In genomic region chr16:85171809-85172464, GRCh38 we compare ENCODE assay signal across 11 cellular contexts. TPM values are rescaled to one million over a fixed set of nuclear protein-coding genes. Genes with fewer than 3 reads are reported as not detected.
DNase-seq lines count a peak whose midpoint lies in the region; ATAC-seq and TF ChIP-seq lines count a peak whose summit lies in the region.
"Had no signal": no experiment of that assay in that cellular context is flagged by ENCODE, and none has a peak within 500 bp of the region (broad histone marks: within the 10 kb centered on the region; RNA-seq: fewer than 3 reads in every experiment).

No MANE protein-coding gene starts in this region.

- H3K4me3 ChIP-seq in SK-N-MC (peak overlapping the region; percentile 76), fibroblast of mammary gland (ENCODE audit: control insufficient read depth, low read depth, low read length) (peak overlapping the region; percentile 69)

- H3K27ac Mint-ChIP-seq in osteocyte (ENCODE audit: unreplicated experiment), result peak overlapping the region; percentile 27
- H3K27ac Mint-ChIP-seq: immature natural killer cell had no signal

- no peaks in the 10 kb centered on the region for H3K36me3 Mint-ChIP-seq in osteocyte (ENCODE audit: unreplicated experiment)
- H3K36me3 Mint-ChIP-seq: immature natural killer cell had no signal

- H3K9me3 ChIP-seq in SK-N-MC (ENCODE audit: low read depth, low read length), result no peaks in the 10 kb centered on the region

- peaks cover 55% of the 10 kb centered on the region for H3K4me1 Mint-ChIP-seq in osteocyte (ENCODE audit: unreplicated experiment)
- H3K4me1 Mint-ChIP-seq: immature natural killer cell had no signal

- TF ChIP-seq CTCF in fibroblast of mammary gland (conservative IDR thresholded peaks at IDR 0.05; ENCODE audit: control insufficient read depth, insufficient read depth, low read depth, low read length) (no peak), osteocyte (IDR thresholded peaks at IDR 0.05) (no peak)

- H3K27ac ChIP-seq in SK-N-MC, result no peak overlapping the region

- peak overlapping the region; percentile 45 for H3K9ac ChIP-seq in SK-N-MC (ENCODE audit: insufficient read length)

- H3K9me3 Mint-ChIP-seq in osteocyte (ENCODE audit: unreplicated experiment), result no peaks in the 10 kb centered on the region
- H3K9me3 Mint-ChIP-seq: immature natural killer cell had no signal

- DNase-seq in CD1c-positive myeloid dendritic cell (ENCODE audit: extremely low spot score) (peak; percentile 51), SK-N-MC (ENCODE audit: low read depth, low spot score) (no peak), fibroblast of mammary gland (ENCODE audit: low read depth) (no peak), osteocyte (ENCODE audit: extremely low spot score, unreplicated experiment) (no peak), NCI-H446 (lab: John Stamatoyannopoulos, UW) (no peak), amniotic stem cell (lab: John Stamatoyannopoulos, UW) (no peak)
- no peak for DNase-seq in stimulated activated CD4-positive, alpha-beta T cell treated with anti-CD3 and anti-CD28 coated beads, Interleukin-4, amount 100 ng/mL, for 24 hours
- DNase-seq: activated effector memory CD4-positive, alpha-beta T cell treated with Interleukin-2 at 50 U/mL for 16 hours; GDM1; immature natural killer cell had no signal

- ATAC-seq in GM18909 (IDR thresholded peaks at IDR 0.05; ENCODE audit: poor library complexity, unreplicated experiment), result no peak

- H3K27me3 Mint-ChIP-seq in osteocyte (ENCODE audit: unreplicated experiment), result no peaks in the 10 kb centered on the region

- H3K4me3 Mint-ChIP-seq in osteocyte (ENCODE audit: unreplicated experiment), result peak overlapping the region; percentile 71

- no peaks in the 10 kb centered on the region for H3K36me3 ChIP-seq in SK-N-MC (ENCODE audit: insufficient read depth, low read length)

RNA-seq across cellular contexts. Expression of gene CIBAR2, which starts 59.7 kb away (rescaled TPM):
- total RNA-seq in osteocyte, result not detected in 2 replicates
